1 cellular context compared by ENCODE assay signal in genomic region chr9:127937383-127938297, GRCh38.
TF ChIP-seq lines count a peak whose summit lies in the region.

Gene DPM2, minus strand, starts transcription at chr9:127937854. Its CDS starts 34 bp downstream, at chr9:127937820.

TF ChIP-seq in HEK293, 187 proteins besides CTCF, POLR2A, EP300 and RAD21 (continued from another document):
- TF ChIP-seq PRDM4 (tag by site-specific recombination; IDR thresholded peaks at IDR 0.05) (no peak), ZNF423 (tag by site-specific recombination; IDR thresholded peaks at IDR 0.05) (0 out of 2 replicates have a peak, but pooled peaks have one; percentile 22), ZNF692 (tag by site-specific recombination; IDR thresholded peaks at IDR 0.05) (peak; percentile 84), ZSCAN23 (tag by site-specific recombination; IDR thresholded peaks at IDR 0.05) (no peak), ZBTB17 (tag by site-specific recombination; IDR thresholded peaks at IDR 0.05) (peak; percentile 63), ZBTB20 (tag by site-specific recombination; IDR thresholded peaks at IDR 0.05) (peak; percentile 22; the same call in 1 of the 2 replicates), ZBTB48 (tag by site-specific recombination; IDR thresholded peaks at IDR 0.05) (0 out of 2 replicates have a peak, but pooled peaks have one; percentile 32), ZNF785 (tag by site-specific recombination; IDR thresholded peaks at IDR 0.05) (no peak), ZNF580 (tag by site-specific recombination; IDR thresholded peaks at IDR 0.05) (0 out of 2 replicates have a peak, but pooled peaks have one; percentile 60), ZNF629 (tag by site-specific recombination; IDR thresholded peaks at IDR 0.05) (peak; percentile 54; the same call in 1 of the 2 replicates)
